In genomic region chr1:10032590-10033358, GRCh38 we compare ENCODE assay signal across 1 cellular context.
TF ChIP-seq lines count a peak whose summit lies in the region.

UBE4B (plus strand) TSS chr1:10032958; CDS start chr1:10033671, 713 bp downstream.

TF ChIP-seq in HepG2, 621 proteins besides CTCF, POLR2A, EP300 and RAD21 (continued from another document and continues in another):
- TF ChIP-seq, protein P1, sequence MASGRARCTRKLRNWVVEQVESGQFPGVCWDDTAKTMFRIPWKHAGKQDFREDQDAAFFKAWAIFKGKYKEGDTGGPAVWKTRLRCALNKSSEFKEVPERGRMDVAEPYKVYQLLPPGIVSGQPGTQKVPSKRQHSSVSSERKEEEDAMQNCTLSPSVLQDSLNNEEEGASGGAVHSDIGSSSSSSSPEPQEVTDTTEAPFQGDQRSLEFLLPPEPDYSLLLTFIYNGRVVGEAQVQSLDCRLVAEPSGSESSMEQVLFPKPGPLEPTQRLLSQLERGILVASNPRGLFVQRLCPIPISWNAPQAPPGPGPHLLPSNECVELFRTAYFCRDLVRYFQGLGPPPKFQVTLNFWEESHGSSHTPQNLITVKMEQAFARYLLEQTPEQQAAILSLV (CRISPR knock-in tag; IDR thresholded peaks at IDR 0.05; ENCODE audit: borderline replicate concordance): peak; percentile 33; the same call in 1 of the 2 replicates
- no peak for TF ChIP-seq TEAD2 (CRISPR knock-in tag; IDR thresholded peaks at IDR 0.05)
- no peak for TF ChIP-seq ELF1 (CRISPR knock-in tag; IDR thresholded peaks at IDR 0.05)
- no peak for TF ChIP-seq PTBP1 (IDR thresholded peaks at IDR 0.05; ENCODE audit: low read depth, low read length, poor library complexity, severe bottlenecking)
- peak; percentile 2; the same call in 1 of the 2 replicates for TF ChIP-seq IRF2 (CRISPR knock-in tag; IDR thresholded peaks at IDR 0.05)
- TF ChIP-seq SMC3 (IDR thresholded peaks at IDR 0.05; ENCODE audit: low read length): peak; percentile 45; the same call in 1 of the 2 replicates
- TF ChIP-seq ZNF205 (CRISPR knock-in tag; IDR thresholded peaks at IDR 0.05): no peak
- TF ChIP-seq SALL1 (CRISPR knock-in tag; IDR thresholded peaks at IDR 0.05): peak; percentile 63; the same call in 1 of the 2 replicates
- TF ChIP-seq KDM6A (CRISPR knock-in tag; IDR thresholded peaks at IDR 0.05; ENCODE audit: low read depth): no peak
- no peak for TF ChIP-seq ZNF816 (CRISPR knock-in tag; IDR thresholded peaks at IDR 0.05; ENCODE audit: borderline replicate concordance)
- TF ChIP-seq ZNF710 (CRISPR knock-in tag; IDR thresholded peaks at IDR 0.05; ENCODE audit: borderline replicate concordance): 0 out of 2 replicates have a peak, but pooled peaks have one; percentile 39
- no peak for TF ChIP-seq FOXP1 (IDR thresholded peaks at IDR 0.05)
- no peak for TF ChIP-seq FOXP1 (CRISPR knock-in tag; IDR thresholded peaks at IDR 0.05)
- TF ChIP-seq CENPX (CRISPR knock-in tag; IDR thresholded peaks at IDR 0.05): no peak
- no peak for TF ChIP-seq ZBTB43 (CRISPR knock-in tag; conservative IDR thresholded peaks at IDR 0.05)
- TF ChIP-seq FOXK1 (CRISPR knock-in tag; IDR thresholded peaks at IDR 0.05; ENCODE audit: borderline replicate concordance, low read depth): peak; percentile 80
- no peak for TF ChIP-seq THYN1 (CRISPR knock-in tag; IDR thresholded peaks at IDR 0.05; ENCODE audit: borderline replicate concordance, low read depth)
- TF ChIP-seq ETV5 (CRISPR knock-in tag; IDR thresholded peaks at IDR 0.05; ENCODE audit: borderline replicate concordance): 0 out of 2 replicates have a peak, but pooled peaks have one; percentile 8
- TF ChIP-seq ATF6 (CRISPR knock-in tag; conservative IDR thresholded peaks at IDR 0.05): no peak
- TF ChIP-seq FOXA3 (CRISPR knock-in tag; IDR thresholded peaks at IDR 0.05): peak; percentile 21; the same call in 1 of the 2 replicates
- peak; percentile 78 for TF ChIP-seq NFYC (CRISPR knock-in tag; IDR thresholded peaks at IDR 0.05)
- TF ChIP-seq GABPA (IDR thresholded peaks at IDR 0.05; ENCODE audit: low read depth, low read length): no peak
- 0 out of 2 replicates have a peak, but pooled peaks have one; percentile 13 for TF ChIP-seq GABPA (CRISPR knock-in tag; IDR thresholded peaks at IDR 0.05; ENCODE audit: low read depth)
- TF ChIP-seq PAXIP1 (CRISPR knock-in tag; conservative IDR thresholded peaks at IDR 0.05): peak; percentile 63
- TF ChIP-seq, protein P2, sequence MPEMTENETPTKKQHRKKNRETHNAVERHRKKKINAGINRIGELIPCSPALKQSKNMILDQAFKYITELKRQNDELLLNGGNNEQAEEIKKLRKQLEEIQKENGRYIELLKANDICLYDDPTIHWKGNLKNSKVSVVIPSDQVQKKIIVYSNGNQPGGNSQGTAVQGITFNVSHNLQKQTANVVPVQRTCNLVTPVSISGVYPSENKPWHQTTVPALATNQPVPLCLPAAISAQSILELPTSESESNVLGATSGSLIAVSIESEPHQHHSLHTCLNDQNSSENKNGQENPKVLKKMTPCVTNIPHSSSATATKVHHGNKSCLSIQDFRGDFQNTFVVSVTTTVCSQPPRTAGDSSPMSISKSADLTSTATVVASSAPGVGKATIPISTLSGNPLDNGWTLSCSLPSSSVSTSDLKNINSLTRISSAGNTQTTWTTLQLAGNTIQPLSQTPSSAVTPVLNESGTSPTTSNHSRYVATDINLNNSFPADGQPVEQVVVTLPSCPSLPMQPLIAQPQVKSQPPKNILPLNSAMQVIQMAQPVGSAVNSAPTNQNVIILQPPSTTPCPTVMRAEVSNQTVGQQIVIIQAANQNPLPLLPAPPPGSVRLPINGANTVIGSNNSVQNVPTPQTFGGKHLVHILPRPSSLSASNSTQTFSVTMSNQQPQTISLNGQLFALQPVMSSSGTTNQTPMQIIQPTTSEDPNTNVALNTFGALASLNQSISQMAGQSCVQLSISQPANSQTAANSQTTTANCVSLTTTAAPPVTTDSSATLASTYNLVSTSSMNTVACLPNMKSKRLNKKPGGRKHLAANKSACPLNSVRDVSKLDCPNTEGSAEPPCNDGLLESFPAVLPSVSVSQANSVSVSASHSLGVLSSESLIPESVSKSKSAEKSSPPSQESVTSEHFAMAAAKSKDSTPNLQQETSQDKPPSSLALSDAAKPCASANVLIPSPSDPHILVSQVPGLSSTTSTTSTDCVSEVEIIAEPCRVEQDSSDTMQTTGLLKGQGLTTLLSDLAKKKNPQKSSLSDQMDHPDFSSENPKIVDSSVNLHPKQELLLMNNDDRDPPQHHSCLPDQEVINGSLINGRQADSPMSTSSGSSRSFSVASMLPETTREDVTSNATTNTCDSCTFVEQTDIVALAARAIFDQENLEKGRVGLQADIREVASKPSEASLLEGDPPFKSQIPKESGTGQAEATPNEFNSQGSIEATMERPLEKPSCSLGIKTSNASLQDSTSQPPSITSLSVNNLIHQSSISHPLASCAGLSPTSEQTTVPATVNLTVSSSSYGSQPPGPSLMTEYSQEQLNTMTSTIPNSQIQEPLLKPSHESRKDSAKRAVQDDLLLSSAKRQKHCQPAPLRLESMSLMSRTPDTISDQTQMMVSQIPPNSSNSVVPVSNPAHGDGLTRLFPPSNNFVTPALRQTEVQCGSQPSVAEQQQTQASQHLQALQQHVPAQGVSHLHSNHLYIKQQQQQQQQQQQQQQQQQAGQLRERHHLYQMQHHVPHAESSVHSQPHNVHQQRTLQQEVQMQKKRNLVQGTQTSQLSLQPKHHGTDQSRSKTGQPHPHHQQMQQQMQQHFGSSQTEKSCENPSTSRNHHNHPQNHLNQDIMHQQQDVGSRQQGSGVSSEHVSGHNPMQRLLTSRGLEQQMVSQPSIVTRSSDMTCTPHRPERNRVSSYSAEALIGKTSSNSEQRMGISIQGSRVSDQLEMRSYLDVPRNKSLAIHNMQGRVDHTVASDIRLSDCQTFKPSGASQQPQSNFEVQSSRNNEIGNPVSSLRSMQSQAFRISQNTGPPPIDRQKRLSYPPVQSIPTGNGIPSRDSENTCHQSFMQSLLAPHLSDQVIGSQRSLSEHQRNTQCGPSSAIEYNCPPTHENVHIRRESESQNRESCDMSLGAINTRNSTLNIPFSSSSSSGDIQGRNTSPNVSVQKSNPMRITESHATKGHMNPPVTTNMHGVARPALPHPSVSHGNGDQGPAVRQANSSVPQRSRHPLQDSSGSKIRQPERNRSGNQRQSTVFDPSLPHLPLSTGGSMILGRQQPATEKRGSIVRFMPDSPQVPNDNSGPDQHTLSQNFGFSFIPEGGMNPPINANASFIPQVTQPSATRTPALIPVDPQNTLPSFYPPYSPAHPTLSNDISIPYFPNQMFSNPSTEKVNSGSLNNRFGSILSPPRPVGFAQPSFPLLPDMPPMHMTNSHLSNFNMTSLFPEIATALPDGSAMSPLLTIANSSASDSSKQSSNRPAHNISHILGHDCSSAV (CRISPR knock-in tag; IDR thresholded peaks at IDR 0.05; ENCODE audit: borderline replicate concordance): no peak
- TF ChIP-seq ZNF577 (CRISPR knock-in tag; IDR thresholded peaks at IDR 0.05; ENCODE audit: borderline replicate concordance, low read depth): no peak
- TF ChIP-seq ZNF652 (CRISPR knock-in tag; IDR thresholded peaks at IDR 0.05; ENCODE audit: borderline replicate concordance, low read depth): no peak
- no peak for TF ChIP-seq ZFP36L1 (CRISPR knock-in tag; IDR thresholded peaks at IDR 0.05)
- TF ChIP-seq ZNF451 (CRISPR knock-in tag; IDR thresholded peaks at IDR 0.05): 0 out of 2 replicates have a peak, but pooled peaks have one; percentile 49
- TF ChIP-seq, protein P3, sequence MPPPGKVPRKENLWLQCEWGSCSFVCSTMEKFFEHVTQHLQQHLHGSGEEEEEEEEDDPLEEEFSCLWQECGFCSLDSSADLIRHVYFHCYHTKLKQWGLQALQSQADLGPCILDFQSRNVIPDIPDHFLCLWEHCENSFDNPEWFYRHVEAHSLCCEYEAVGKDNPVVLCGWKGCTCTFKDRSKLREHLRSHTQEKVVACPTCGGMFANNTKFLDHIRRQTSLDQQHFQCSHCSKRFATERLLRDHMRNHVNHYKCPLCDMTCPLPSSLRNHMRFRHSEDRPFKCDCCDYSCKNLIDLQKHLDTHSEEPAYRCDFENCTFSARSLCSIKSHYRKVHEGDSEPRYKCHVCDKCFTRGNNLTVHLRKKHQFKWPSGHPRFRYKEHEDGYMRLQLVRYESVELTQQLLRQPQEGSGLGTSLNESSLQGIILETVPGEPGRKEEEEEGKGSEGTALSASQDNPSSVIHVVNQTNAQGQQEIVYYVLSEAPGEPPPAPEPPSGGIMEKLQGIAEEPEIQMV (CRISPR knock-in tag; IDR thresholded peaks at IDR 0.05; ENCODE audit: low read depth): peak; percentile 59; the same call in 1 of the 2 replicates
- TF ChIP-seq RBFOX2 (IDR thresholded peaks at IDR 0.05; ENCODE audit: low read depth, low read length): peak; percentile 71
- TF ChIP-seq ZSCAN20 (CRISPR knock-in tag; IDR thresholded peaks at IDR 0.05; ENCODE audit: borderline replicate concordance): no peak; the same call in 1 of the 2 replicates
- peak; percentile 69 for TF ChIP-seq ZNF891 (CRISPR knock-in tag; IDR thresholded peaks at IDR 0.05)
- TF ChIP-seq ELF4 (CRISPR knock-in tag; IDR thresholded peaks at IDR 0.05; ENCODE audit: borderline replicate concordance): no peak
- TF ChIP-seq RAD51 (IDR thresholded peaks at IDR 0.05; ENCODE audit: borderline replicate concordance): peak; percentile 98
- TF ChIP-seq RCOR2 (CRISPR knock-in tag; IDR thresholded peaks at IDR 0.05): no peak
- peak; percentile 72; the same call in 1 of the 2 replicates for TF ChIP-seq SP4 (CRISPR knock-in tag; IDR thresholded peaks at IDR 0.05)
- peak; percentile 59; the same call in 1 of the 2 replicates for TF ChIP-seq ZNF556 (CRISPR knock-in tag; IDR thresholded peaks at IDR 0.05; ENCODE audit: borderline replicate concordance)
- TF ChIP-seq RARA (CRISPR knock-in tag; IDR thresholded peaks at IDR 0.05): 0 out of 2 replicates have a peak, but pooled peaks have one; percentile 10
- no peak for TF ChIP-seq U2AF1 (optimal IDR thresholded peaks at IDR 0.05; ENCODE audit: low read depth, low read length)
- TF ChIP-seq ZNF292 (CRISPR knock-in tag; IDR thresholded peaks at IDR 0.05; ENCODE audit: borderline replicate concordance, low read depth): no peak
- peak; percentile 74 for TF ChIP-seq NFYB (CRISPR knock-in tag; IDR thresholded peaks at IDR 0.05)
- TF ChIP-seq JUN (CRISPR knock-in tag; IDR thresholded peaks at IDR 0.05): no peak
- TF ChIP-seq TMF1 (CRISPR knock-in tag; IDR thresholded peaks at IDR 0.05; ENCODE audit: low read depth): no peak
- 0 out of 2 replicates have a peak, but pooled peaks have one; percentile 19 for TF ChIP-seq ZNF343 (CRISPR knock-in tag; IDR thresholded peaks at IDR 0.05)
- TF ChIP-seq MAFK (conservative IDR thresholded peaks at IDR 0.05 in 1 of 2, IDR thresholded peaks at IDR 0.05 in 1 of 2; ENCODE audit: low read length in 2 of 2): no peak
- no peak for TF ChIP-seq ZNF598 (CRISPR knock-in tag; IDR thresholded peaks at IDR 0.05; ENCODE audit: borderline replicate concordance)
